In the genomic region with DNA sequence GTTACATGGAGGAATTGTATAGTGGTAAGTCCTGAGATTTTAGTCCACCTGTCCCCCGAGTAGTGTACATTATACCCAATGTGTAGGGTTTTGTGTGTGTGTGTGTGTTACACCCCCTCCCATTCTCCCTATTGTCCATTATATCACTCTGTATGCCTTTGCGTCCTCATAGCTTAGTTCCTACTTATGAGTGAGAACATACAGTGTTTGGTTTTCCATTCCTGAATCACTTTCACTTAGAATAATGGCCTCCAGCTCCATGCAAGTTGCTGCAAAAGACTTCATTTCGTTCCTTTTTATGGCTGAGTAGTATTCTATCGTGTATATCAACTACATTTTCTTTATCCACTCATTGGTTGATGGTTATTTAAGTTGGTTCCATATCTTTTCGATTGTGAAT, we compare ENCODE assay signal across 10 cellular contexts. TPM values are rescaled to one million over a fixed set of nuclear protein-coding genes. Genes with fewer than 3 reads are reported as not detected.
A peak's percentile ranks its signal among the peaks of the same experiment; 100 is the strongest.
DNase-seq lines count a peak whose midpoint lies in the region; ATAC-seq, FAIRE-seq and TF ChIP-seq lines count a peak whose summit lies in the region.
"Had no signal": no experiment of that assay in that cellular context is flagged by ENCODE, and none has a peak within 500 bp of the region (broad histone marks: within the 10 kb centered on the region; RNA-seq: fewer than 3 reads in every experiment).

No MANE protein-coding gene starts in this region.

- no peak overlapping the region for H2AFZ ChIP-seq in keratinocyte (ENCODE audit: control insufficient read depth, low read length)

- dilution Hi-C loops in keratinocyte (cut with MboI; ENCODE audit: extremely low pct_ligation_motif_present, low sequenced_read_pairs): no loop called here

- no peak overlapping the region for H3K27ac Mint-ChIP-seq in activated CD4-positive, alpha-beta T cell treated with anti-CD3 and anti-CD28 coated beads for 36 hours
- H3K27ac Mint-ChIP-seq in activated B cell treated with CpG ODN at 0.5 μM for 24 hours (no peak overlapping the region), CD14-positive monocyte (no peak overlapping the region)

- H3K36me3 ChIP-seq in keratinocyte (ENCODE audit: control insufficient read depth in 2 of 2, extremely low read depth in 1 of 2, insufficient read depth in 2 of 2, low read length in 2 of 2): no peaks in the 10 kb centered on the region

- H3K27me3 ChIP-seq in keratinocyte (ENCODE audit: control insufficient read depth, extremely low read depth, insufficient read depth, low read length): peaks cover 15% of the 10 kb centered on the region

- peak overlapping the region; percentile 82 for H3K4me2 ChIP-seq in keratinocyte (ENCODE audit: control insufficient read depth, extremely low read depth, insufficient read depth, low read depth, low read length)

- H3K4me3 Mint-ChIP-seq in activated CD4-positive, alpha-beta T cell treated with anti-CD3 and anti-CD28 coated beads for 36 hours: peak overlapping the region; percentile 33
- peak overlapping the region; percentile 65 for H3K4me3 Mint-ChIP-seq in activated B cell treated with CpG ODN at 0.5 μM for 24 hours
- peak overlapping the region in 1 of 2 donors; percentile 71 for H3K4me3 Mint-ChIP-seq in CD14-positive monocyte

- no peaks in the 10 kb centered on the region for H3K9me3 ChIP-seq in keratinocyte (ENCODE audit: control insufficient read depth, low read depth, low read length)

- H3K9me1 ChIP-seq in keratinocyte (ENCODE audit: control insufficient read depth, extremely low read depth, insufficient read depth, low read length): no peaks in the 10 kb centered on the region

- peaks cover 4% of the 10 kb centered on the region for H3K4me1 ChIP-seq in keratinocyte (ENCODE audit: control insufficient read depth, extremely low read depth, insufficient read depth, low read length)

- intact Hi-C loops in activated CD4-positive, alpha-beta T cell treated with anti-CD3 and anti-CD28 coated beads for 36 hours (cut with DNase I, micrococcal nuclease): loop anchor here in 1 of 2 experiments (2.0 kb wide), 1 partner anchor 74 kb away; a partner anchor contains a TSS
- intact Hi-C loops in activated B cell treated with CpG ODN at 0.5 μM for 24 hours (cut with micrococcal nuclease) (loop anchor here (2.0 kb wide), 1 partner anchor 74 kb away; a partner anchor contains a TSS), CD14-positive monocyte (cut with micrococcal nuclease) (no loop called here)

- H3K79me2 ChIP-seq in keratinocyte (ENCODE audit: control insufficient read depth, insufficient read depth, low read length): no peaks in the 10 kb centered on the region

- no peaks in the 10 kb centered on the region for H3K36me3 Mint-ChIP-seq in activated CD4-positive, alpha-beta T cell treated with anti-CD3 and anti-CD28 coated beads for 36 hours (ENCODE audit: low read depth)
- H3K36me3 Mint-ChIP-seq in activated B cell treated with CpG ODN at 0.5 μM for 24 hours (ENCODE audit: low read depth): no peaks in the 10 kb centered on the region
- peaks cover 0 to 4% of the 10 kb centered on the region in 2 donors for H3K36me3 Mint-ChIP-seq in CD14-positive monocyte

- TF ChIP-seq CTCF in activated B cell treated with CpG ODN at 0.5 μM for 24 hours (IDR thresholded peaks at IDR 0.05): no peak
- TF ChIP-seq CTCF in keratinocyte (optimal IDR thresholded peaks at IDR 0.05 in 1 of 3, IDR thresholded peaks at IDR 0.05 in 1 of 3, conservative IDR thresholded peaks at IDR 0.05 in 1 of 3; ENCODE audit: extremely low read depth in 1 of 3, insufficient read depth in 2 of 3, low read length in 3 of 3): no peak
- TF ChIP-seq CTCF in CD14-positive monocyte (IDR thresholded peaks at IDR 0.05): no peak

- POLR2A ChIA-PET in activated CD4-positive, alpha-beta T cell treated with anti-CD3 and anti-CD28 coated beads for 36 hours (lab: Charles Lee): interaction anchor here (1.4 to 1.9 kb wide), 2 partner anchors 11 to 108 kb away, joined by 3 to 5 read pairs; a partner anchor contains a TSS
- POLR2A ChIA-PET in activated B cell treated with CpG ODN at 0.5 μM for 24 hours (lab: Charles Lee): no interaction called here

- peaks cover 6% of the 10 kb centered on the region for H3K4me1 Mint-ChIP-seq in activated CD4-positive, alpha-beta T cell treated with anti-CD3 and anti-CD28 coated beads for 36 hours
- H3K4me1 Mint-ChIP-seq in activated B cell treated with CpG ODN at 0.5 μM for 24 hours (peaks cover 34% of the 10 kb centered on the region), CD14-positive monocyte (peaks cover 14% of the 10 kb centered on the region)

- H3K27me3 Mint-ChIP-seq in activated CD4-positive, alpha-beta T cell treated with anti-CD3 and anti-CD28 coated beads for 36 hours: peaks cover 38% of the 10 kb centered on the region
- H3K27me3 Mint-ChIP-seq in activated B cell treated with CpG ODN at 0.5 μM for 24 hours (peaks cover 17% of the 10 kb centered on the region), CD14-positive monocyte (ENCODE audit: low read depth in 3 of 3) (peaks cover 47 to 50% (median 49%) of the 10 kb centered on the region in 3 donors)

- no peak overlapping the region for H3K9ac ChIP-seq in keratinocyte (ENCODE audit: control insufficient read depth, extremely low read depth, insufficient read depth, low read length)

- DNase-seq in activated CD4-positive, alpha-beta T cell treated with anti-CD3 and anti-CD28 coated beads for 36 hours: no peak
- DNase-seq in activated CD4-positive, alpha-beta T cell treated with anti-CD3 and anti-CD28 coated beads for 4 hours: no peak
- DNase-seq in activated B cell treated with CpG ODN at 0.5 μM for 24 hours (no peak), keratinocyte (ENCODE audit: low read depth, low spot score) (no peak), superior temporal gyrus (ENCODE audit: extremely low spot score) (peak; percentile 51), NCI-H2171 treated with DMSO at 0.1 percent for 48 hours (lab: John Stamatoyannopoulos, UW) (no peak), COLO829 (ENCODE audit: low spot score) (no peak), CD14-positive monocyte (ENCODE audit: low spot score) (no peak)

- no peaks in the 10 kb centered on the region for H3K9me3 Mint-ChIP-seq in activated CD4-positive, alpha-beta T cell treated with anti-CD3 and anti-CD28 coated beads for 36 hours (ENCODE audit: low read depth)
- H3K9me3 Mint-ChIP-seq in activated B cell treated with CpG ODN at 0.5 μM for 24 hours (no peaks in the 10 kb centered on the region), CD14-positive monocyte (peaks cover 0 to 19% (median 5%) of the 10 kb centered on the region in 7 donors)

- CTCF ChIA-PET in activated CD4-positive, alpha-beta T cell treated with anti-CD3 and anti-CD28 coated beads for 36 hours (lab: Charles Lee): interaction anchor here (0.7 to 1.7 kb wide), 5 partner anchors 8 to 87 kb away, joined by 3 to 5 read pairs (median 4); no protein-coding TSS in a partner anchor
- CTCF ChIA-PET in activated B cell treated with CpG ODN at 0.5 μM for 24 hours (lab: Charles Lee): interaction anchor here (0.9 kb wide), 2 partner anchors 88 to 89 kb away, joined by 3 read pairs; no protein-coding TSS in a partner anchor

- no peak for ATAC-seq in activated CD4-positive, alpha-beta T cell treated with anti-CD3 and anti-CD28 coated beads for 36 hours
- ATAC-seq in activated B cell treated with CpG ODN at 0.5 μM for 24 hours (ENCODE audit: low read depth): no peak

- H4K20me1 ChIP-seq in keratinocyte (ENCODE audit: control insufficient read depth, extremely low read depth, insufficient read depth, low read length): no peaks in the 10 kb centered on the region

- no peak overlapping the region for H3K27ac ChIP-seq in keratinocyte (ENCODE audit: control insufficient read depth, insufficient read depth, low read length)

- peak overlapping the region; percentile 17 to 54 (median 49) for H3K4me3 ChIP-seq in keratinocyte (ENCODE audit: control insufficient read depth in 2 of 3, extremely low read depth in 1 of 3, insufficient read depth in 2 of 3, low read depth in 1 of 3, low read length in 3 of 3)

- FAIRE-seq in keratinocyte (lab: Jason Lieb, UNC): no peak

RNA-seq across cellular contexts. Expression of a gene that starts 0.6 kb away (rescaled TPM):
- not detected for total RNA-seq in activated CD4-positive, alpha-beta T cell treated with anti-CD3 and anti-CD28 coated beads for 36 hours
- total RNA-seq in activated B cell treated with CpG ODN at 0.5 μM for 24 hours: 0.76 and 0.78 TPM in 2 replicates
- polyA plus RNA-seq in keratinocyte (0.03 to 0.16 TPM (median 0.09 TPM) in 3 replicates), CD14-positive monocyte (not detected)
- 1.4 TPM for polyA plus RNA-seq in keratinocyte (2011; ENCODE audit: low read depth)
- not detected in 2 replicates for polyA plus RNA-seq in keratinocyte (2011; cell fraction: cytosol; rRNA removed)
- polyA plus RNA-seq in keratinocyte (2011; cell fraction: nucleus; rRNA removed): not detected in 2 replicates
- 0.07 and 2.8 TPM in 2 replicates for polyA plus RNA-seq in keratinocyte (2012; ENCODE audit: low replicate concordance)
- 0.06 TPM in 1 of 3 replicates, not detected in the others for polyA minus RNA-seq in keratinocyte
- not detected for polyA minus RNA-seq in keratinocyte (2011; cell fraction: cytosol; rRNA and poly(A)+ RNA removed)
- not detected in 2 replicates for polyA minus RNA-seq in keratinocyte (2011; cell fraction: nucleus; rRNA and poly(A)+ RNA removed)
- total RNA-seq: M059J had no signal
- polyA plus RNA-seq: BJ had no signal
